In genomic region chr20:30610044-30610693, GRCh38 we compare ENCODE assay signal across 23 cellular contexts.
"Had no signal": no experiment of that assay in that cellular context is flagged by ENCODE, and none has a peak within 500 bp of the region (broad histone marks: within the 10 kb centered on the region; RNA-seq: fewer than 3 reads in every experiment).

No MANE protein-coding gene starts in this region.

- H3K36me3 Mint-ChIP-seq: activated naive CD8-positive, alpha-beta T cell treated with anti-CD3 and anti-CD28 coated beads, Interleukin-2, amount 10 ng/mL, durations not matched to agents 7 days and 5 days; T-cell had no signal

- H3K4me3 ChIP-seq: body of pancreas, cardiac muscle cell, heart left ventricle, prostate gland, transverse colon, uterus had no signal

- H3K27ac ChIP-seq: body of pancreas, cardiac muscle cell, heart left ventricle, prostate gland, transverse colon, uterus had no signal

- H3K27me3 ChIP-seq: body of pancreas, heart left ventricle, transverse colon, uterus had no signal

- H3K36me3 ChIP-seq: cardiac muscle cell, heart left ventricle, prostate gland, transverse colon, uterus had no signal

- DNase-seq: activated B cell treated with CpG ODN at 0.5 μM for 24 hours; activated CD4-positive, alpha-beta T cell treated with anti-CD3 and anti-CD28 coated beads for 36 hours; activated CD4-positive, alpha-beta T cell treated with anti-CD3 and anti-CD28 coated beads, Interleukin-2, amount 50 U/mL, for 48 hours; activated effector memory CD4-positive, alpha-beta T cell treated with Interleukin-2 at 50 U/mL for 16 hours; activated naive CD4-positive, alpha-beta T cell treated with anti-CD3 and anti-CD28 coated beads for 36 hours; activated naive CD8-positive, alpha-beta T cell treated with anti-CD3 and anti-CD28 coated beads, Interleukin-2, amount 10 ng/mL, durations not matched to agents 7 days and 5 days; activated T-cell treated with anti-CD3 and anti-CD28 coated beads, Interleukin-2, amount 50 U/mL, for 72 hours; body of pancreas; effector CD4-positive, alpha-beta T cell; islet precursor cell; left colon; mammary epithelial cell; midbrain; stimulated activated CD4-positive, alpha-beta T cell treated with anti-CD3 and anti-CD28 coated beads, Interleukin-1b, Interleukin-23, amount 100 ng/mL, for 48 hours; stimulated activated naive CD8-positive, alpha-beta T cell treated with anti-CD3 and anti-CD28 coated beads, Interleukin-15, amount 100 ng/mL, for 72 hours; T-cell; transverse colon had no signal

- ATAC-seq: activated CD4-positive, alpha-beta T cell treated with anti-CD3 and anti-CD28 coated beads for 36 hours; activated T-cell treated with anti-CD3 and anti-CD28 coated beads, Interleukin-2, amount 50 U/mL, for 72 hours; body of pancreas; left colon; natural killer cell treated with Interleukin-12 subunit alpha and Interleukin-12 subunit beta and Interleukin-15 and Interleukin-18, amount 100 ng/mL, for 72 hours; stimulated activated naive CD8-positive, alpha-beta T cell treated with anti-CD3 and anti-CD28 coated beads, Interleukin-15, amount 100 ng/mL, for 72 hours; T-cell had no signal

- H3K27ac Mint-ChIP-seq: activated B cell treated with CpG ODN at 0.5 μM for 24 hours; activated CD4-positive, alpha-beta T cell treated with anti-CD3 and anti-CD28 coated beads for 36 hours; activated naive CD4-positive, alpha-beta T cell treated with anti-CD3 and anti-CD28 coated beads for 36 hours; activated naive CD8-positive, alpha-beta T cell treated with anti-CD3 and anti-CD28 coated beads, Interleukin-2, amount 10 ng/mL, durations not matched to agents 7 days and 5 days; activated T-cell treated with anti-CD3 and anti-CD28 coated beads, Interleukin-2, amount 50 U/mL, for 72 hours; dendritic cell treated with granulocyte-macrophage colony-stimulating factor and Interleukin-4, amounts not matched to agents 40 ng/mL and 50 ng/mL, for 4 days; natural killer cell treated with Interleukin-12 subunit alpha and Interleukin-12 subunit beta and Interleukin-15 and Interleukin-18, amount 100 ng/mL, for 72 hours; stimulated activated naive CD8-positive, alpha-beta T cell treated with anti-CD3 and anti-CD28 coated beads, Interleukin-15, amount 100 ng/mL, for 72 hours; T-cell had no signal

- H3K4me1 Mint-ChIP-seq: activated B cell treated with CpG ODN at 0.5 μM for 24 hours; activated CD4-positive, alpha-beta T cell treated with anti-CD3 and anti-CD28 coated beads for 36 hours; activated naive CD8-positive, alpha-beta T cell treated with anti-CD3 and anti-CD28 coated beads, Interleukin-2, amount 10 ng/mL, durations not matched to agents 7 days and 5 days; stimulated activated naive CD8-positive, alpha-beta T cell treated with anti-CD3 and anti-CD28 coated beads, Interleukin-15, amount 100 ng/mL, for 72 hours; T-cell had no signal

- H3K4me3 Mint-ChIP-seq: activated B cell treated with CpG ODN at 0.5 μM for 24 hours; activated CD4-positive, alpha-beta T cell treated with anti-CD3 and anti-CD28 coated beads for 36 hours; activated naive CD4-positive, alpha-beta T cell treated with anti-CD3 and anti-CD28 coated beads for 36 hours; activated naive CD8-positive, alpha-beta T cell treated with anti-CD3 and anti-CD28 coated beads, Interleukin-2, amount 10 ng/mL, durations not matched to agents 7 days and 5 days; activated T-cell treated with anti-CD3 and anti-CD28 coated beads, Interleukin-2, amount 50 U/mL, for 72 hours; dendritic cell treated with granulocyte-macrophage colony-stimulating factor and Interleukin-4, amounts not matched to agents 40 ng/mL and 50 ng/mL, for 4 days; natural killer cell treated with Interleukin-12 subunit alpha and Interleukin-12 subunit beta and Interleukin-15 and Interleukin-18, amount 100 ng/mL, for 72 hours; stimulated activated naive CD8-positive, alpha-beta T cell treated with anti-CD3 and anti-CD28 coated beads, Interleukin-15, amount 100 ng/mL, for 72 hours; T-cell had no signal

- H3K9me3 ChIP-seq: body of pancreas, prostate gland, uterus had no signal

- H3K27me3 Mint-ChIP-seq: activated B cell treated with CpG ODN at 0.5 μM for 24 hours; activated CD4-positive, alpha-beta T cell treated with anti-CD3 and anti-CD28 coated beads for 36 hours; activated naive CD8-positive, alpha-beta T cell treated with anti-CD3 and anti-CD28 coated beads, Interleukin-2, amount 10 ng/mL, durations not matched to agents 7 days and 5 days; dendritic cell treated with granulocyte-macrophage colony-stimulating factor and Interleukin-4, amounts not matched to agents 40 ng/mL and 50 ng/mL, for 4 days; natural killer cell treated with Interleukin-12 subunit alpha and Interleukin-12 subunit beta and Interleukin-15 and Interleukin-18, amount 100 ng/mL, for 72 hours; stimulated activated naive CD8-positive, alpha-beta T cell treated with anti-CD3 and anti-CD28 coated beads, Interleukin-15, amount 100 ng/mL, for 72 hours; T-cell had no signal

- H3K4me1 ChIP-seq: body of pancreas, prostate gland, transverse colon, uterus had no signal
